Comparison of ENCODE assay signal across 8 cellular contexts in genomic region chr20:32285621-32286334, GRCh38. TPM values are rescaled to one million over a fixed set of nuclear protein-coding genes. Genes with fewer than 3 reads are reported as not detected.
DNase-seq lines count a peak whose midpoint lies in the region; ATAC-seq and TF ChIP-seq lines count a peak whose summit lies in the region.

No MANE protein-coding gene starts in this region.

- H3K36me3 ChIP-seq in esophagus muscularis mucosa, result peaks cover 0 to 3% (median 0%) of the 10 kb centered on the region in 4 donors

- ATAC-seq in GM18519 (IDR thresholded peaks at IDR 0.05; ENCODE audit: low FRiP score, unreplicated experiment) (peak; percentile 69), HG02798 (IDR thresholded peaks at IDR 0.05; ENCODE audit: poor library complexity, unreplicated experiment) (peak; percentile 69), T-cell (replicated peaks in 1 of 4) (peak; percentile 69 to 82 (median 78)), HG03025 (IDR thresholded peaks at IDR 0.05; ENCODE audit: low FRiP score, unreplicated experiment) (no peak)

- CTCF ChIA-PET in T-cell (lab: Charles Lee), result interaction anchor here (0.5 to 1.1 kb wide), 7 partner anchors 15 to 504 kb away, joined by 3 to 4 read pairs (median 3); no protein-coding TSS in a partner anchor

- 39% methylated on average over 4 of the region's 4 CpGs for WGBS in esophagus muscularis mucosa

- no peak for TF ChIP-seq POLR2A in esophagus muscularis mucosa (IDR thresholded peaks at IDR 0.05; ENCODE audit: low read depth)

- DNase-seq in T-cell (peak in 19 of 34 experiments; percentile 2 to 31 (median 15)), esophagus muscularis mucosa (ENCODE audit: extremely low spot score) (no peak), NCI-H510A treated with DMSO at 0.1 percent for 48 hours (lab: John Stamatoyannopoulos, UW) (no peak), NCI-H2196 treated with DMSO at 0.1 percent for 48 hours (lab: John Stamatoyannopoulos, UW; ENCODE audit: unreplicated experiment) (no peak)
- DNase-seq in stimulated activated CD4-positive, alpha-beta T cell treated with anti-CD3 and anti-CD28 coated beads, Interleukin-2, amount 100 ng/mL, for 48 hours, result peak; percentile 37 to 41

- TF ChIP-seq CTCF in esophagus muscularis mucosa (IDR thresholded peaks at IDR 0.05), result no peak

- peak overlapping the region; percentile 8 to 47 (median 32) for H3K27ac ChIP-seq in esophagus muscularis mucosa (replicated peaks in 1 of 4)

- intact Hi-C loops in esophagus muscularis mucosa (cut with DNase I), result no loop called here

- H3K4me3 Mint-ChIP-seq in T-cell, result peak overlapping the region; percentile 3 to 41 (median 38)

- POLR2A ChIA-PET in T-cell (lab: Charles Lee), result interaction anchor here (0.5 to 0.9 kb wide), 7 partner anchors 32 to 605 kb away, joined by 3 to 13 read pairs (median 4); no protein-coding TSS in a partner anchor

- peaks cover 17 to 45% (median 42%) of the 10 kb centered on the region in 4 donors for H3K4me1 ChIP-seq in esophagus muscularis mucosa

- TF ChIP-seq EP300 in esophagus muscularis mucosa (IDR thresholded peaks at IDR 0.05), result no peak

- peaks cover 33 to 55% (median 48%) of the 10 kb centered on the region in 3 donors for H3K4me1 Mint-ChIP-seq in T-cell

- no peaks in the 10 kb centered on the region for H3K27me3 ChIP-seq in esophagus muscularis mucosa

- peaks cover 20% of the 10 kb centered on the region for H3K36me3 Mint-ChIP-seq in T-cell

- H3K9me3 Mint-ChIP-seq in T-cell, result no peaks in the 10 kb centered on the region

- no peak overlapping the region for H3K4me3 ChIP-seq in esophagus muscularis mucosa

- H3K9me3 ChIP-seq in esophagus muscularis mucosa, result no peaks in the 10 kb centered on the region

- H3K27ac Mint-ChIP-seq in T-cell, result peak overlapping the region; percentile 76 to 79

- H3K27me3 Mint-ChIP-seq in T-cell, result no peaks in the 10 kb centered on the region

RNA-seq across cellular contexts. Expression of gene KIF3B, which starts 8.3 kb away (rescaled TPM):
- 10 to 100 TPM; 11.3 to 14.6 (median 13.6) TPM for total RNA-seq in T-cell
- 10 to 100 TPM; 20.7 to 28.3 (median 23.5) TPM for total RNA-seq in esophagus muscularis mucosa

Comparison
In these comparisons a context has a peak if more than half of its experiments do, and no peak if none do; other contexts are left out.
1. DNase-seq: peak in T-cell (19 of 34) and stimulated activated CD4-positive, alpha-beta T cell treated with anti-CD3 and anti-CD28 coated beads, Interleukin-2, amount 100 ng/mL, for 48 hours (2 of 2); none in esophagus muscularis mucosa (single experiment), NCI-H510A treated with DMSO at 0.1 percent for 48 hours (single experiment) and NCI-H2196 treated with DMSO at 0.1 percent for 48 hours (single experiment).